20 cellular contexts compared by ENCODE assay signal in genomic region chr2:134504586-134505336, GRCh38.
"Had no signal": no experiment of that assay in that cellular context is flagged by ENCODE, and none has a peak within 500 bp of the region (broad histone marks: within the 10 kb centered on the region; RNA-seq: fewer than 3 reads in every experiment).

No MANE protein-coding gene starts in this region.

- FAIRE-seq: TTC549 had no signal

- H3K4me3 ChIP-seq: gastroesophageal sphincter, prostate gland, skin epidermis, thyroid gland, uterus had no signal

- DNase-seq: activated CD4-positive, alpha-beta T cell treated with anti-CD3 and anti-CD28 coated beads for 4 hours; activated CD8-positive, alpha-beta T cell treated with anti-CD3 and anti-CD28 coated beads for 36 hours; activated effector memory CD4-positive, alpha-beta T cell treated with Interleukin-2 at 50 U/mL for 16 hours; activated T-cell treated with anti-CD3 and anti-CD28 coated beads, Interleukin-2, amount 50 U/mL, for 4 hours; cortex of kidney; effector CD4-positive, alpha-beta T cell; nucleus accumbens; right cardiac atrium; stimulated activated CD4-positive, alpha-beta T cell treated with anti-CD3 and anti-CD28 coated beads, Interleukin-15, amount 100 ng/mL, for 24 hours; stimulated activated CD4-positive, alpha-beta T cell treated with anti-CD3 and anti-CD28 coated beads, Interleukin-4, amount 100 ng/mL, for 1 hour; stimulated activated naive B cell treated with anti-CD40 and anti-IgM and Interleukin-4, amounts not matched to agents 10 μg/mL and 1 μg/mL and 100 μg/mL, for 72 hours; T-helper 2 cell; thyroid gland; uterus had no signal

- H3K4me1 ChIP-seq: gastroesophageal sphincter, prostate gland, thyroid gland, uterus had no signal

- H3K9me3 ChIP-seq: gastroesophageal sphincter, prostate gland, thyroid gland, uterus had no signal

- H3K27ac ChIP-seq: gastroesophageal sphincter, prostate gland, skin epidermis, thyroid gland, uterus had no signal

- H3K27me3 ChIP-seq: gastroesophageal sphincter, thyroid gland, uterus had no signal

- H3K36me3 ChIP-seq: gastroesophageal sphincter, prostate gland, thyroid gland, uterus had no signal

- ATAC-seq: activated CD8-positive, alpha-beta T cell treated with anti-CD3 and anti-CD28 coated beads for 36 hours; activated naive CD4-positive, alpha-beta T cell treated with anti-CD3 and anti-CD28 coated beads, Interleukin-2, amount 50 U/mL, for 72 hours; activated T-cell treated with anti-CD3 and anti-CD28 coated beads, Interleukin-2, amount 50 U/mL, for 4 hours; right cardiac atrium; stimulated activated naive B cell treated with anti-CD40 and anti-IgM and Interleukin-4, amounts not matched to agents 10 μg/mL and 1 μg/mL and 100 μg/mL, for 72 hours; WTC11 had no signal
